ENCODE assay signal across 21 cellular contexts in genomic region chr21:33800753-33801423, GRCh38.
DNase-seq lines count a peak whose midpoint lies in the region; ATAC-seq and TF ChIP-seq lines count a peak whose summit lies in the region.
"Had no signal": no experiment of that assay in that cellular context is flagged by ENCODE, and none has a peak within 500 bp of the region (broad histone marks: within the 10 kb centered on the region; RNA-seq: fewer than 3 reads in every experiment).

No MANE protein-coding gene starts in this region.

- H4K5ac ChIP-seq in H9 (ENCODE audit: insufficient read length, low read depth, low read length), result no peak overlapping the region

- H3K9ac ChIP-seq in H9 (ENCODE audit: extremely low read depth, insufficient read length, low read length), result no peak overlapping the region

- H3K27ac Mint-ChIP-seq in H9, result 0 out of 7 replicates have a peak overlapping the region, but pooled peaks of 2 of the 3 experiments have one; percentile 19 to 23
- H3K27ac Mint-ChIP-seq in brain, result peak overlapping the region in 4 of 5 experiments; percentile 36 to 82 (median 58)
- peak overlapping the region; percentile 28 for H3K27ac Mint-ChIP-seq in osteocyte (ENCODE audit: unreplicated experiment)
- H3K27ac Mint-ChIP-seq: activated CD8-positive, alpha-beta T cell treated with anti-CD3 and anti-CD28 coated beads, Interleukin-2, amount 10 ng/mL, durations not matched to agents 7 days and 5 days; activated naive CD8-positive, alpha-beta T cell treated with anti-CD3 and anti-CD28 coated beads for 36 hours; IgD-negative memory B cell; naive B cell; stimulated activated effector memory CD8-positive, alpha-beta T cell treated with anti-CD3 and anti-CD28 coated beads, Interleukin-12 subunit alpha, Interleukin-12 subunit beta, amount 100 ng/mL, for 72 hours had no signal

- H2BK20ac ChIP-seq in H9 (ENCODE audit: low read depth, low read length, poor library complexity, severe bottlenecking), result no peak overlapping the region

- no peaks in the 10 kb centered on the region for H3K27me3 ChIP-seq in H9 (ENCODE audit: insufficient read depth, low read length)
- H3K27me3 ChIP-seq: dorsolateral prefrontal cortex had no signal

- H2BK120ac ChIP-seq in H9 (ENCODE audit: low read depth, low read length, poor library complexity, severe bottlenecking), result no peak overlapping the region

- H4K20me1 ChIP-seq in H9 (ENCODE audit: control insufficient read depth, insufficient read depth, insufficient read length), result no peaks in the 10 kb centered on the region

- H4K91ac ChIP-seq in H9 (ENCODE audit: insufficient read length, low read depth, low read length), result no peak overlapping the region

- H3K23me2 ChIP-seq in H9 (ENCODE audit: insufficient read length, low read depth, low read length, poor library complexity, severe bottlenecking), result no peaks in the 10 kb centered on the region

- DNase-seq in H9 (no peak), NCI-H69 (lab: John Stamatoyannopoulos, UW) (peak; percentile 18), osteocyte (ENCODE audit: extremely low spot score, unreplicated experiment) (no peak), 8988T (no peak), GM10266 (ENCODE audit: extremely low spot score) (no peak), hippocampal formation (lab: John Stamatoyannopoulos, UW) (no peak)
- DNase-seq: activated CD8-positive, alpha-beta T cell treated with anti-CD3 and anti-CD28 coated beads, Interleukin-2, amount 10 ng/mL, durations not matched to agents 7 days and 5 days; activated effector memory CD4-positive, alpha-beta T cell treated with Interleukin-2 at 50 U/mL for 16 hours; activated naive CD8-positive, alpha-beta T cell treated with anti-CD3 and anti-CD28 coated beads for 36 hours; C1 segment of cervical spinal cord; dorsolateral prefrontal cortex; left ventricle myocardium inferior; naive B cell; occipital lobe; retina; stimulated activated CD4-positive, alpha-beta T cell treated with anti-CD3 and anti-CD28 coated beads, Interleukin-4, amount 100 ng/mL, for 24 hours had no signal

- H3K27ac ChIP-seq in H9 (ENCODE audit: insufficient read length, low read depth, low read length), result no peak overlapping the region

- H2BK15ac ChIP-seq in H9 (ENCODE audit: low read depth, low read length), result no peak overlapping the region

- peaks cover 2% of the 10 kb centered on the region; the same call in 1 of the 2 replicates for H3K4me1 ChIP-seq in H9 (ENCODE audit: insufficient read depth, low read length)

- H3K23ac ChIP-seq in H9 (ENCODE audit: insufficient read length, low read depth, low read length), result no peak overlapping the region

- no peaks in the 10 kb centered on the region for H3K79me1 ChIP-seq in H9 (ENCODE audit: insufficient read depth, low read depth, low read length, poor library complexity, severe bottlenecking)

- no peak overlapping the region for H3K18ac ChIP-seq in H9 (ENCODE audit: insufficient read length, low read depth, low read length)

- H3K4me2 ChIP-seq in H9 (ENCODE audit: insufficient read depth, insufficient read length, low read length), result no peak overlapping the region

- no peak overlapping the region for H4K8ac ChIP-seq in H9 (replicated peaks; ENCODE audit: insufficient read length, low read depth, low read length)

- H3K36me3 Mint-ChIP-seq in H9 (ENCODE audit: insufficient read depth in 1 of 3, low read depth in 3 of 3) (peaks cover 16 to 61% (median 52%) of the 10 kb centered on the region in 3 experiments; a peak in 6 of 7 replicates), brain (peaks cover 39% of the 10 kb centered on the region), osteocyte (ENCODE audit: unreplicated experiment) (peaks cover 43% of the 10 kb centered on the region)
- H3K36me3 Mint-ChIP-seq: activated naive CD8-positive, alpha-beta T cell treated with anti-CD3 and anti-CD28 coated beads for 36 hours; IgD-negative memory B cell; naive B cell; stimulated activated effector memory CD8-positive, alpha-beta T cell treated with anti-CD3 and anti-CD28 coated beads, Interleukin-12 subunit alpha, Interleukin-12 subunit beta, amount 100 ng/mL, for 72 hours had no signal

- no peak overlapping the region for H3K14ac ChIP-seq in H9 (ENCODE audit: insufficient read depth, low read length)

- H3K4me1 Mint-ChIP-seq in H9 (peaks cover 11 to 19% of the 10 kb centered on the region in 2 experiments), brain (peaks cover 31% of the 10 kb centered on the region), osteocyte (ENCODE audit: unreplicated experiment) (peaks cover 19% of the 10 kb centered on the region)
- H3K4me1 Mint-ChIP-seq: activated naive CD8-positive, alpha-beta T cell treated with anti-CD3 and anti-CD28 coated beads for 36 hours; IgD-negative memory B cell; naive B cell; stimulated activated effector memory CD8-positive, alpha-beta T cell treated with anti-CD3 and anti-CD28 coated beads, Interleukin-12 subunit alpha, Interleukin-12 subunit beta, amount 100 ng/mL, for 72 hours had no signal

- no peak overlapping the region for H2BK5ac ChIP-seq in H9 (ENCODE audit: insufficient read length, low read length)

- no peaks in the 10 kb centered on the region for H3K27me3 Mint-ChIP-seq in H9 (ENCODE audit: low read depth)
- no peaks in the 10 kb centered on the region for H3K27me3 Mint-ChIP-seq in brain
- no peaks in the 10 kb centered on the region for H3K27me3 Mint-ChIP-seq in osteocyte (ENCODE audit: unreplicated experiment)
- H3K27me3 Mint-ChIP-seq: activated naive CD8-positive, alpha-beta T cell treated with anti-CD3 and anti-CD28 coated beads for 36 hours; IgD-negative memory B cell; naive B cell had no signal

- H3K79me2 ChIP-seq in H9 (ENCODE audit: insufficient read depth, low read length), result no peaks in the 10 kb centered on the region

- no peak overlapping the region for H3K4ac ChIP-seq in H9 (ENCODE audit: low read depth, low read length)

- H2BK12ac ChIP-seq in H9 (ENCODE audit: insufficient read length, low read depth, low read length), result no peak overlapping the region

- H3K9me3 ChIP-seq in H9 (ENCODE audit: control insufficient read depth, low read depth, low read length), result no peaks in the 10 kb centered on the region
- H3K9me3 ChIP-seq: left ventricle myocardium inferior had no signal

- H3K9me3 Mint-ChIP-seq in H9, result no peaks in the 10 kb centered on the region
- H3K9me3 Mint-ChIP-seq in brain, result no peaks in the 10 kb centered on the region
- H3K9me3 Mint-ChIP-seq in osteocyte (ENCODE audit: unreplicated experiment), result no peaks in the 10 kb centered on the region
- H3K9me3 Mint-ChIP-seq: activated naive CD8-positive, alpha-beta T cell treated with anti-CD3 and anti-CD28 coated beads for 36 hours; IgD-negative memory B cell; naive B cell; stimulated activated effector memory CD8-positive, alpha-beta T cell treated with anti-CD3 and anti-CD28 coated beads, Interleukin-12 subunit alpha, Interleukin-12 subunit beta, amount 100 ng/mL, for 72 hours had no signal

- no CpG with 5 or more reads among the region's 5 CpGs for WGBS in H9 (ENCODE audit: extremely low coverage, insufficient read length, low lambda C conversion rate)

- no peak overlapping the region for H2AK5ac ChIP-seq in H9 (ENCODE audit: insufficient read length, low read length)

- H2AFZ ChIP-seq in H9 (ENCODE audit: low read length), result no peak overlapping the region

- no peak for ATAC-seq in GM18505 (IDR thresholded peaks at IDR 0.05; ENCODE audit: unreplicated experiment)
- ATAC-seq: activated CD8-positive, alpha-beta T cell treated with anti-CD3 and anti-CD28 coated beads, Interleukin-2, amount 10 ng/mL, durations not matched to agents 7 days and 5 days had no signal

- no peak overlapping the region for H3K4me3 Mint-ChIP-seq in H9
- H3K4me3 Mint-ChIP-seq in brain, result no peak overlapping the region
- H3K4me3 Mint-ChIP-seq in osteocyte (ENCODE audit: unreplicated experiment), result no peak overlapping the region
- H3K4me3 Mint-ChIP-seq: activated CD8-positive, alpha-beta T cell treated with anti-CD3 and anti-CD28 coated beads, Interleukin-2, amount 10 ng/mL, durations not matched to agents 7 days and 5 days; activated naive CD8-positive, alpha-beta T cell treated with anti-CD3 and anti-CD28 coated beads for 36 hours; IgD-negative memory B cell; mesothelial cell of epicardium; naive B cell; stimulated activated effector memory CD8-positive, alpha-beta T cell treated with anti-CD3 and anti-CD28 coated beads, Interleukin-12 subunit alpha, Interleukin-12 subunit beta, amount 100 ng/mL, for 72 hours had no signal

- H3K56ac ChIP-seq in H9 (ENCODE audit: insufficient read length, low read depth, low read length), result no peak overlapping the region

- H3T11ph ChIP-seq in H9 (ENCODE audit: low read length), result no peak overlapping the region

- TF ChIP-seq CTCF in H9 (conservative IDR thresholded peaks at IDR 0.05) (no peak), brain (conservative IDR thresholded peaks at IDR 0.05) (no peak), osteocyte (IDR thresholded peaks at IDR 0.05) (no peak), GM10266 (IDR thresholded peaks at IDR 0.05; ENCODE audit: control insufficient read depth, insufficient read depth, low read depth, missing control alignments) (no peak)

- TF ChIP-seq POLR2A in GM18505 (IDR thresholded peaks at IDR 0.05; ENCODE audit: borderline replicate concordance, extremely low read depth, insufficient read depth, insufficient read length), result no peak
